8 cellular contexts compared by ENCODE assay signal in genomic region chr16:68528686-68529379, GRCh38.
A peak's percentile ranks its signal among the peaks of the same experiment; 100 is the strongest.
DNase-seq lines count a peak whose midpoint lies in the region; ATAC-seq lines count a peak whose summit lies in the region.

No MANE protein-coding gene starts in this region.

- DNase-seq in SIG-M5 treated with dmso at 0.1 percent for 504 hours (lab: John Stamatoyannopoulos, UW; ENCODE audit: unreplicated experiment) (peak; percentile 81), SIG-M5 (lab: John Stamatoyannopoulos, UW) (no peak), NCI-H345 treated with DMSO at 0.1 percent for 48 hours (lab: John Stamatoyannopoulos, UW; ENCODE audit: unreplicated experiment) (peak; percentile 75), caudate nucleus (lab: John Stamatoyannopoulos, UW) (peak in 60 of 61 donors; percentile 45 to 93 (median 75)), kidney glomerular epithelial cell (lab: John Stamatoyannopoulos, UW) (peak; percentile 73)
- DNase-seq in activated CD4-positive, CD25-positive, alpha-beta regulatory T cell treated with anti-CD3 and anti-CD28 coated beads, Interleukin-2, amount 50 U/mL, for 16 hours (ENCODE audit: low read depth, low spot score): peak; percentile 81
- DNase-seq in stimulated activated CD4-positive, alpha-beta T cell treated with anti-CD3 and anti-CD28 coated beads, Interleukin-2, amount 100 ng/mL, for 24 hours: peak; percentile 90 to 91

- peak overlapping the region; percentile 26 for H3K27ac ChIP-seq in caudate nucleus (ENCODE audit: low read depth, low read length)

- ATAC-seq in HG03280 (IDR thresholded peaks at IDR 0.05; ENCODE audit: unreplicated experiment): peak; percentile 61
